ENCODE assay signal across 11 cellular contexts in genomic region chr6:36769161-36769675, GRCh38.
DNase-seq lines count a peak whose midpoint lies in the region; ATAC-seq and TF ChIP-seq lines count a peak whose summit lies in the region.
"Had no signal": no experiment of that assay in that cellular context is flagged by ENCODE, and none has a peak within 500 bp of the region (broad histone marks: within the 10 kb centered on the region; RNA-seq: fewer than 3 reads in every experiment).

No MANE protein-coding gene starts in this region.

- H3K36me3 Mint-ChIP-seq in CD4-positive, alpha-beta memory T cell = no peaks in the 10 kb centered on the region
- H3K36me3 Mint-ChIP-seq in IgD-negative memory B cell = no peaks in the 10 kb centered on the region

- POLR2A ChIA-PET in CD4-positive, alpha-beta memory T cell (lab: Charles Lee; ENCODE audit: partially characterized antibody) = interaction anchor here (0.7 to 1.6 kb wide), 7 partner anchors 11 to 249 kb away, joined by 3 to 7 read pairs (median 4); no protein-coding TSS in a partner anchor
- POLR2A ChIA-PET in GM10248 (lab: Yijun Ruan, JAX) = no interaction called here

- peak overlapping the region in 7 of 8 donors; percentile 54 to 78 (median 72) for H3K4me3 Mint-ChIP-seq in CD4-positive, alpha-beta memory T cell
- peak overlapping the region in 3 of 4 donors; percentile 19 to 82 (median 67) for H3K4me3 Mint-ChIP-seq in IgD-negative memory B cell

- ATAC-seq in GM21528 (IDR thresholded peaks at IDR 0.05; ENCODE audit: low FRiP score, unreplicated experiment) = no peak
- ATAC-seq: left lobe of liver had no signal

- H3K27me3 Mint-ChIP-seq in CD4-positive, alpha-beta memory T cell = no peaks in the 10 kb centered on the region
- H3K27me3 Mint-ChIP-seq in IgD-negative memory B cell = no peaks in the 10 kb centered on the region

- DNase-seq in CD4-positive, alpha-beta memory T cell = no peak
- DNase-seq in astrocyte of the hippocampus (ENCODE audit: low read depth, low spot score) = peak; percentile 68
- peak; percentile 16 for DNase-seq in lung microvascular endothelial cell (ENCODE audit: low read depth in 2 of 2)
- no peak for DNase-seq in GM10248 (ENCODE audit: extremely low spot score)
- no peak for DNase-seq in COLO668 (lab: John Stamatoyannopoulos, UW; ENCODE audit: unreplicated experiment)
- DNase-seq in stimulated activated CD4-positive, alpha-beta T cell treated with anti-CD3 and anti-CD28 coated beads, Interleukin-4, amount 100 ng/mL, for 24 hours = no peak
- DNase-seq: cerebellar nuclear complex, T-helper 9 cell had no signal

- no peak for TF ChIP-seq CTCF in GM10248 (IDR thresholded peaks at IDR 0.05; ENCODE audit: control extremely low read depth, extremely low read depth, low read depth, missing control alignments)

- H3K27ac Mint-ChIP-seq in CD4-positive, alpha-beta memory T cell = peak overlapping the region; percentile 82 to 94 (median 88)
- H3K27ac Mint-ChIP-seq in IgD-negative memory B cell = peak overlapping the region in 1 of 3 donors; percentile 64

- H3K36me3 ChIP-seq in CD4-positive, alpha-beta memory T cell (ENCODE audit: insufficient read depth, low read length) = no peaks in the 10 kb centered on the region

- no peaks in the 10 kb centered on the region for H3K9me3 ChIP-seq in CD4-positive, alpha-beta memory T cell (ENCODE audit: control insufficient read depth in 1 of 2, low read length in 2 of 2)

- intact Hi-C loops in CD4-positive, alpha-beta memory T cell (cut with micrococcal nuclease) = no loop called here

- H3K27ac ChIP-seq in CD4-positive, alpha-beta memory T cell (ENCODE audit: low read depth, low read length) = peak overlapping the region; percentile 32

- no peaks in the 10 kb centered on the region for H3K27me3 ChIP-seq in CD4-positive, alpha-beta memory T cell (ENCODE audit: insufficient read depth, low read length)

- CTCF ChIA-PET in CD4-positive, alpha-beta memory T cell (lab: Charles Lee; ENCODE audit: partially characterized antibody) = interaction anchor here (0.9 to 16.6 kb wide), 16 partner anchors 12 to 441 kb away, joined by 3 to 230 read pairs (median 4); partner anchors contain the start of gene C6orf89
- CTCF ChIA-PET in GM10248 (lab: Yijun Ruan, JAX) = interaction anchor here (0.7 to 26.2 kb wide), 8 partner anchors 7 to 444 kb away, joined by 3 to 596 read pairs (median 40); no protein-coding TSS in a partner anchor

- peaks cover 49% of the 10 kb centered on the region for H3K4me1 ChIP-seq in CD4-positive, alpha-beta memory T cell (ENCODE audit: insufficient read depth, low read length)

- peaks cover 33 to 44% (median 39%) of the 10 kb centered on the region in 4 donors for H3K4me1 Mint-ChIP-seq in CD4-positive, alpha-beta memory T cell
- peaks cover 22 to 29% (median 27%) of the 10 kb centered on the region in 3 donors for H3K4me1 Mint-ChIP-seq in IgD-negative memory B cell

- H3K9me3 Mint-ChIP-seq in CD4-positive, alpha-beta memory T cell = no peaks in the 10 kb centered on the region
- no peaks in the 10 kb centered on the region for H3K9me3 Mint-ChIP-seq in IgD-negative memory B cell

- no peak overlapping the region for H3K4me3 ChIP-seq in CD4-positive, alpha-beta memory T cell (ENCODE audit: low read length in 2 of 2)

Comparison
In these comparisons a context has a peak if more than half of its experiments do, and no peak if none do; other contexts are left out.
1. DNase-seq: peak in astrocyte of the hippocampus (single experiment) and lung microvascular endothelial cell (2 of 2); none in CD4-positive, alpha-beta memory T cell (0 of 5), GM10248 (single experiment), COLO668 (single experiment) and stimulated activated CD4-positive, alpha-beta T cell treated with anti-CD3 and anti-CD28 coated beads, Interleukin-4, amount 100 ng/mL, for 24 hours (single experiment).